ENCODE assay signal across 25 cellular contexts in the genomic region with DNA sequence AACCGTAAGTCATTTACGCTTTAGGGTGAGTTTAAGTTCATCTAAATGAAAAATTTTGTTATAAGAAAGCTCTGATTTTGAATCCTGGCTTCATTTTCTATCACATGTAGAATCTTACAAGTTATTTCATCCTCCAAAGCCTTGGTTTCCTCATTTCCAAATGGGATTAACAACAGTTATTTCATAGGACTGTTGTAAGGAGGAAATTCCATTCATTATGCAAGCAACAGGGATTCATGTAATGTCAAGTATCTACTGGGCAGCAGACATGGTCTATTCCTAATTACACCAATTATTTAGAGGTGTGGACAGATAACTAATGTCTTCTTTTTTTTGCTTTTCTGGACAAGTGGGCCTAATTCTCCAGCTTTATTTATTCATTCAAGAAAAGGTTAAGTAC.
"Had no signal": no experiment of that assay in that cellular context is flagged by ENCODE, and none has a peak within 500 bp of the region (broad histone marks: within the 10 kb centered on the region; RNA-seq: fewer than 3 reads in every experiment).

No MANE protein-coding gene starts in this region.

- H3K27ac ChIP-seq: esophagus squamous epithelium, heart left ventricle, lower lobe of right lung, right lobe of liver, skin epidermis, stomach, tibial artery had no signal

- DNase-seq: activated CD4-positive, alpha-beta memory T cell treated with anti-CD3 and anti-CD28 coated beads, Interleukin-2, amount 10 ng/mL, durations not matched to agents 7 days and 5 days; activated CD4-positive, alpha-beta T cell treated with anti-CD3 and anti-CD28 coated beads for 1 hour; activated CD4-positive, alpha-beta T cell treated with anti-CD3 and anti-CD28 coated beads, Interleukin-2, amount 10 ng/mL, durations not matched to agents 7 days and 5 days; activated gamma-delta T cell; activated naive CD4-positive, alpha-beta T cell treated with anti-CD3 and anti-CD28 coated beads, Interleukin-2, amount 10 ng/mL, durations not matched to agents 7 days and 5 days; activated naive CD8-positive, alpha-beta T cell treated with anti-CD3 and anti-CD28 coated beads, Interleukin-2, amount 10 ng/mL, durations not matched to agents 7 days and 5 days; amniotic stem cell; dermis blood vessel endothelial cell; effector CD4-positive, alpha-beta T cell; esophagus squamous epithelium; foreskin fibroblast; heart left ventricle; hypothalamus; immature natural killer cell; lower lobe of right lung; mesendoderm; natural killer cell; right lobe of liver; stimulated activated CD4-positive, alpha-beta T cell treated with anti-CD3 and anti-CD28 coated beads, Interleukin-12 subunit alpha, Interleukin-12 subunit beta, amount 100 ng/mL, for 4 hours; stimulated activated naive B cell treated with anti-CD40 and anti-IgM and Interleukin-4, amounts not matched to agents 10 μg/mL and 1 μg/mL and 100 μg/mL, for 72 hours; stomach; tibial artery had no signal

- H3K9me3 ChIP-seq: esophagus squamous epithelium, heart left ventricle, lower lobe of right lung, right lobe of liver, stomach, tibial artery had no signal

- H3K27me3 ChIP-seq: esophagus squamous epithelium, heart left ventricle, right lobe of liver, stomach, tibial artery had no signal

- ATAC-seq: heart left ventricle; left lobe of liver; lower lobe of right lung; natural killer cell; right lobe of liver; stimulated activated naive B cell treated with anti-CD40 and anti-IgM and Interleukin-4, amounts not matched to agents 10 μg/mL and 1 μg/mL and 100 μg/mL, for 72 hours; WTC11 had no signal

- H3K4me3 ChIP-seq: esophagus squamous epithelium, heart left ventricle, lower lobe of right lung, right lobe of liver, skin epidermis, stomach, tibial artery had no signal

- H3K36me3 ChIP-seq: esophagus squamous epithelium, heart left ventricle, lower lobe of right lung, right lobe of liver, stomach, tibial artery had no signal

- H3K4me1 ChIP-seq: esophagus squamous epithelium, heart left ventricle, lower lobe of right lung, right lobe of liver, stomach, tibial artery had no signal
